8 cellular contexts compared by ENCODE assay signal in genomic region chr15:98649996-98650870, GRCh38. TPM values are rescaled to one million over a fixed set of nuclear protein-coding genes. Genes with fewer than 3 reads are reported as not detected.
A peak's percentile ranks its signal among the peaks of the same experiment; 100 is the strongest.
DNase-seq lines count a peak whose midpoint lies in the region; ATAC-seq and TF ChIP-seq lines count a peak whose summit lies in the region.

No MANE protein-coding gene starts in this region.

- no peak for ATAC-seq in activated naive CD8-positive, alpha-beta T cell treated with anti-CD3 and anti-CD28 coated beads, Interleukin-2, amount 10 ng/mL, durations not matched to agents 7 days and 5 days (ENCODE audit: low read depth)
- ATAC-seq in left cardiac atrium, result peak in 1 of 2 donors; percentile 19
- no peak for ATAC-seq in HG02852 (IDR thresholded peaks at IDR 0.05; ENCODE audit: unreplicated experiment)

- no peaks in the 10 kb centered on the region for H3K36me3 ChIP-seq in Peyer's patch

- H3K27me3 Mint-ChIP-seq in activated naive CD8-positive, alpha-beta T cell treated with anti-CD3 and anti-CD28 coated beads, Interleukin-2, amount 10 ng/mL, durations not matched to agents 7 days and 5 days, result peaks cover 37% of the 10 kb centered on the region

- peak overlapping the region; percentile 28 to 92 (median 83) for H3K27ac ChIP-seq in Peyer's patch

- H3K27ac Mint-ChIP-seq in activated naive CD8-positive, alpha-beta T cell treated with anti-CD3 and anti-CD28 coated beads, Interleukin-2, amount 10 ng/mL, durations not matched to agents 7 days and 5 days, result peak overlapping the region; percentile 82

- peak overlapping the region; percentile 63 to 87 (median 71) for H3K4me3 ChIP-seq in Peyer's patch

- no peaks in the 10 kb centered on the region for H3K9me3 ChIP-seq in Peyer's patch

- POLR2A ChIA-PET in activated naive CD8-positive, alpha-beta T cell treated with anti-CD3 and anti-CD28 coated beads, Interleukin-2, amount 10 ng/mL, durations not matched to agents 7 days and 5 days (lab: Charles Lee), result interaction anchor here (1.0 kb wide), 1 partner anchor 50 kb away, joined by 3 read pairs; no protein-coding TSS in a partner anchor

- H3K4me1 ChIP-seq in Peyer's patch, result peaks cover 0 to 13% (median 5%) of the 10 kb centered on the region in 4 donors

- DNase-seq in EH (ENCODE audit: low read depth) (peak; percentile 65), Peyer's patch (peak; percentile 34 to 65 (median 58)), left cardiac atrium (peak; percentile 55), retina (peak; percentile 74), NCI-H446 treated with DMSO at 0.1 percent for 48 hours (lab: John Stamatoyannopoulos, UW) (no peak), NCI-H510A treated with DMSO at 0.1 percent for 48 hours (lab: John Stamatoyannopoulos, UW) (no peak)
- peak; percentile 66 for DNase-seq in activated naive CD8-positive, alpha-beta T cell treated with anti-CD3 and anti-CD28 coated beads, Interleukin-2, amount 10 ng/mL, durations not matched to agents 7 days and 5 days

- peak overlapping the region; percentile 88 for H3K4me3 Mint-ChIP-seq in activated naive CD8-positive, alpha-beta T cell treated with anti-CD3 and anti-CD28 coated beads, Interleukin-2, amount 10 ng/mL, durations not matched to agents 7 days and 5 days

- H3K36me3 Mint-ChIP-seq in activated naive CD8-positive, alpha-beta T cell treated with anti-CD3 and anti-CD28 coated beads, Interleukin-2, amount 10 ng/mL, durations not matched to agents 7 days and 5 days, result no peaks in the 10 kb centered on the region

- H3K4me1 Mint-ChIP-seq in activated naive CD8-positive, alpha-beta T cell treated with anti-CD3 and anti-CD28 coated beads, Interleukin-2, amount 10 ng/mL, durations not matched to agents 7 days and 5 days, result peaks cover 28% of the 10 kb centered on the region

- TF ChIP-seq POLR2A in Peyer's patch (IDR thresholded peaks at IDR 0.05), result no peak

- H3K27me3 ChIP-seq in Peyer's patch, result no peaks in the 10 kb centered on the region

- H3K9me3 Mint-ChIP-seq in activated naive CD8-positive, alpha-beta T cell treated with anti-CD3 and anti-CD28 coated beads, Interleukin-2, amount 10 ng/mL, durations not matched to agents 7 days and 5 days, result no peaks in the 10 kb centered on the region

- no peak for TF ChIP-seq CTCF in Peyer's patch (IDR thresholded peaks at IDR 0.05)

- intact Hi-C loops in left cardiac atrium (cut with DNase I), result loop anchor here (2.0 to 10.0 kb wide), 5 partner anchors 65 to 409 kb away; no protein-coding TSS in a partner anchor

RNA-seq across cellular contexts. Expression of gene IGF1R, which starts 1.9 kb away (rescaled TPM):
- total RNA-seq in Peyer's patch (100 to 1,000 TPM in 2 of 4 donors, 10 to 100 TPM in 2; 29.6 to 176 (median 88.1) TPM), left cardiac atrium (10 to 100 TPM; 27.3 to 56.2 TPM)
- 10 to 100 TPM; 21.5 to 23.4 TPM for total RNA-seq in activated naive CD8-positive, alpha-beta T cell treated with anti-CD3 and anti-CD28 coated beads, Interleukin-2, amount 10 ng/mL, durations not matched to agents 7 days and 5 days

Comparison
In these comparisons a context has a peak if more than half of its experiments do, and no peak if none do; other contexts are left out.
1. DNase-seq: peak in EH (single experiment), Peyer's patch (3 of 3), activated naive CD8-positive, alpha-beta T cell treated with anti-CD3 and anti-CD28 coated beads, Interleukin-2, amount 10 ng/mL, durations not matched to agents 7 days and 5 days (single experiment), left cardiac atrium (single experiment) and retina (single experiment); none in NCI-H446 treated with DMSO at 0.1 percent for 48 hours (single experiment) and NCI-H510A treated with DMSO at 0.1 percent for 48 hours (single experiment).